In genomic region chr3:39843440-39843839, GRCh38 we compare ENCODE assay signal across 33 cellular contexts. TPM values are rescaled to one million over a fixed set of nuclear protein-coding genes. Genes with fewer than 3 reads are reported as not detected.
"Had no signal": no experiment of that assay in that cellular context is flagged by ENCODE, and none has a peak within 500 bp of the region (broad histone marks: within the 10 kb centered on the region; RNA-seq: fewer than 3 reads in every experiment).

No MANE protein-coding gene starts in this region.

- H3K27me3 ChIP-seq: adrenal gland, body of pancreas, esophagus muscularis mucosa, foreskin keratinocyte, gastrocnemius medialis, heart left ventricle had no signal

- H3K9me3 ChIP-seq: adrenal gland, body of pancreas, gastrocnemius medialis had no signal

- DNase-seq: activated B cell treated with CpG ODN at 0.5 μM for 24 hours; activated CD4-positive, alpha-beta T cell treated with anti-CD3 and anti-CD28 coated beads for 48 hours; activated CD4-positive, alpha-beta T cell treated with anti-CD3 and anti-CD28 coated beads, Interleukin-2, amount 50 U/mL, for 1 hour; activated CD4-positive, alpha-beta T cell treated with anti-CD3 and anti-CD28 coated beads, Interleukin-2, amount 50 U/mL, for 48 hours; activated CD8-positive, alpha-beta memory T cell treated with anti-CD3 and anti-CD28 coated beads for 24 hours; activated CD8-positive, alpha-beta T cell treated with anti-CD3 and anti-CD28 coated beads for 36 hours; activated effector memory CD4-positive, alpha-beta T cell treated with Interleukin-2 at 50 U/mL for 16 hours; activated gamma-delta T cell treated with Interleukin-2 at 50 U/mL for 16 hours; activated naive CD4-positive, alpha-beta T cell treated with anti-CD3 and anti-CD28 coated beads, Interleukin-2, amount 50 U/mL, for 16 hours; activated naive CD4-positive, alpha-beta T cell treated with Interleukin-2 at 50 U/mL for 16 hours; activated naive CD8-positive, alpha-beta T cell treated with anti-CD3 and anti-CD28 coated beads for 36 hours; activated naive CD8-positive, alpha-beta T cell treated with anti-CD3 and anti-CD28 coated beads, Interleukin-2, amount 50 U/mL, for 24 hours; activated T-cell treated with anti-CD3 and anti-CD28 coated beads, Interleukin-2, amount 50 U/mL, for 4 hours; adrenal gland; amygdala; aorta; body of pancreas; caudate nucleus; cortex of kidney; dermis blood vessel endothelial cell; effector CD4-positive, alpha-beta T cell; effector memory CD8-positive, alpha-beta T cell; erythroblast; foreskin keratinocyte; gastrocnemius medialis; glutamatergic neuron; heart left ventricle; T1000; WERI-Rb-1 had no signal

- H3K4me3 ChIP-seq: adrenal gland, body of pancreas, esophagus muscularis mucosa, gastrocnemius medialis, heart left ventricle had no signal

- H3K9me3 Mint-ChIP-seq: activated B cell treated with CpG ODN at 0.5 μM for 24 hours; activated naive CD8-positive, alpha-beta T cell treated with anti-CD3 and anti-CD28 coated beads for 36 hours; activated naive CD8-positive, alpha-beta T cell treated with anti-CD3 and anti-CD28 coated beads, Interleukin-2, amount 50 U/mL, for 24 hours; effector memory CD8-positive, alpha-beta T cell; T-helper 2 cell treated with Interferon-gamma antibody and Interleukin-4, amounts not matched to agents 5 μg/mL and 100 μg/mL, for 36 hours had no signal

- H3K4me1 ChIP-seq: adrenal gland, body of pancreas, esophagus muscularis mucosa, foreskin keratinocyte, gastrocnemius medialis, heart left ventricle had no signal

- H3K36me3 Mint-ChIP-seq: activated naive CD8-positive, alpha-beta T cell treated with anti-CD3 and anti-CD28 coated beads for 36 hours had no signal

- ATAC-seq: activated CD4-positive, CD25-positive, alpha-beta regulatory T cell treated with anti-CD3 and anti-CD28 coated beads, Interleukin-2, amount 50 U/mL, for 24 hours; activated CD8-positive, alpha-beta T cell treated with anti-CD3 and anti-CD28 coated beads for 36 hours; activated naive CD8-positive, alpha-beta T cell treated with anti-CD3 and anti-CD28 coated beads, Interleukin-2, amount 50 U/mL, for 24 hours; activated T-cell treated with anti-CD3 and anti-CD28 coated beads, Interleukin-2, amount 50 U/mL, for 4 hours; activated T-helper 17 cell treated with anti-CD3 and anti-CD28 coated beads, Interleukin-2, amount 50 U/mL, for 72 hours; body of pancreas; effector memory CD8-positive, alpha-beta T cell; foreskin keratinocyte; gastrocnemius medialis; heart left ventricle had no signal

- H3K27ac ChIP-seq: adrenal gland, body of pancreas, esophagus muscularis mucosa, foreskin keratinocyte, gastrocnemius medialis, heart left ventricle, WERI-Rb-1 had no signal

- H3K27ac Mint-ChIP-seq: activated B cell treated with CpG ODN at 0.5 μM for 24 hours; activated CD8-positive, alpha-beta T cell treated with anti-CD3 and anti-CD28 coated beads for 36 hours; activated naive CD8-positive, alpha-beta T cell treated with anti-CD3 and anti-CD28 coated beads for 36 hours; activated naive CD8-positive, alpha-beta T cell treated with anti-CD3 and anti-CD28 coated beads, Interleukin-2, amount 50 U/mL, for 24 hours; activated T-helper 17 cell treated with anti-CD3 and anti-CD28 coated beads, Interleukin-2, amount 50 U/mL, for 72 hours; effector memory CD8-positive, alpha-beta T cell; T-helper 2 cell treated with Interferon-gamma antibody and Interleukin-4, amounts not matched to agents 5 μg/mL and 100 μg/mL, for 36 hours had no signal

- H3K36me3 ChIP-seq: adrenal gland, esophagus muscularis mucosa, gastrocnemius medialis, heart left ventricle, WERI-Rb-1 had no signal

RNA-seq across cellular contexts. Expression of gene MYRIP, which starts 34.0 kb away (rescaled TPM):
- total RNA-seq: activated CD8-positive, alpha-beta T cell treated with anti-CD3 and anti-CD28 coated beads for 36 hours; activated naive CD8-positive, alpha-beta T cell treated with anti-CD3 and anti-CD28 coated beads for 36 hours; activated T-cell treated with anti-CD3 and anti-CD28 coated beads, Interleukin-2, amount 50 U/mL, for 4 hours; activated T-helper 17 cell treated with anti-CD3 and anti-CD28 coated beads, Interleukin-2, amount 50 U/mL, for 72 hours; foreskin keratinocyte had no signal
